ENCODE assay signal across 2 cellular contexts in the genomic region with DNA sequence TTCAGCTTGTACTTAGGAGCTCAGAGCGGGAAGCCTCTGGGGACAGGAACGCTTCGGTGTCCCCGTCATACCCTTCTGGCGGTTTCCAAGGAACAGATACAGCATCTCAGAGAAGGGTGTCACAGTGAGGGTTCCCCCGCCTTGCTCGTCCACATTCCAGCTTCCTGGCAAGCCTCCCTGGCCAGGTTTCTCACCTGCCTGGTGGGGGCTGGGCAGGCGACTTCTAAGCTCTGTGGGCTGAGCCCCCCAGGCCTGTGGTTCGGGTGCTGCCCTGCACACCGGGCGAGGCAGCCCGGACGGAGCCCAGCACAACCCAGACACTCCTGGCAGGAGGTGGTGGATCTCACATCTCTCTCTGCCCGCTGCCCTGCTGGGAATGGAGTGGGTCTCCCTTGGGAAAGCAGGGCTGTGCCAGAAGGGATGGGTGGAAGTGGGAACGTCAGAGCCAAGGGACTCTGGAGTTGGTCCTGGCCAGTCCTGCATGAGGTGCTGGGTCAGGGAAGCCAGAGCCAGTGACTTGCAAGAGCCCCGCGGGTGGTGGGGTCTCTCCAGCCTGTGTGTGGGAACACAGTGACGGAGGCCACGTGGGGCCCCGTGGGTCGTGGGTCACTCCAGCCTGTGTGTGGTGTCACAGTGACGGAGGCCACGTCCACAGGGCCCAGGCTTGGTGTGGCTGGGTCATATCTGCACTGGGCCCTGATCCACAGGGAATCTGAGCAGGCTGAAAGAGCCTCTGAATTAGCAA.
A peak's percentile ranks its signal among the peaks of the same experiment; 100 is the strongest.
TF ChIP-seq lines count a peak whose summit lies in the region.

No MANE protein-coding gene starts in this region.

TF ChIP-seq in Ishikawa, 13 proteins besides CTCF, POLR2A, EP300 and RAD21:
- TF ChIP-seq TEAD4 (IDR thresholded peaks at IDR 0.05) (peak; percentile 23; the same call in 1 of the 2 replicates), TAF1 (IDR thresholded peaks at IDR 0.05; ENCODE audit: low read depth) (no peak)

TF ChIP-seq in H1, 55 proteins besides CTCF, POLR2A, EP300 and RAD21:
- no peak for TF ChIP-seq POLR2AphosphoS5 (IDR thresholded peaks at IDR 0.05; ENCODE audit: low read depth, low read length)
- no peak for TF ChIP-seq EGR1 (IDR thresholded peaks at IDR 0.05; ENCODE audit: borderline replicate concordance, low read depth, low read length)
- TF ChIP-seq JUND (IDR thresholded peaks at IDR 0.05; ENCODE audit: low read length) = no peak
- no peak for TF ChIP-seq CEBPB (IDR thresholded peaks at IDR 0.05; ENCODE audit: low read depth, low read length)
- no peak for TF ChIP-seq TEAD4 (IDR thresholded peaks at IDR 0.05; ENCODE audit: low read depth, low read length)
- no peak for TF ChIP-seq CHD7 (IDR thresholded peaks at IDR 0.05; ENCODE audit: insufficient replicate concordance, low read length)
- TF ChIP-seq SP2 (IDR thresholded peaks at IDR 0.05; ENCODE audit: low read length) = no peak
- TF ChIP-seq TCF12 (IDR thresholded peaks at IDR 0.05; ENCODE audit: low read depth, low read length) = no peak
- TF ChIP-seq BACH1 (IDR thresholded peaks at IDR 0.05; ENCODE audit: low read length) = no peak
- TF ChIP-seq, protein P1, sequence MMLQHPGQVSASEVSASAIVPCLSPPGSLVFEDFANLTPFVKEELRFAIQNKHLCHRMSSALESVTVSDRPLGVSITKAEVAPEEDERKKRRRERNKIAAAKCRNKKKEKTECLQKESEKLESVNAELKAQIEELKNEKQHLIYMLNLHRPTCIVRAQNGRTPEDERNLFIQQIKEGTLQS (IDR thresholded peaks at IDR 0.05; ENCODE audit: insufficient read depth, low read depth, low read length) = no peak
- TF ChIP-seq PHF8 (conservative IDR thresholded peaks at IDR 0.05; ENCODE audit: low read depth, low read length) = no peak
- TF ChIP-seq KDM1A (IDR thresholded peaks at IDR 0.05; ENCODE audit: borderline replicate concordance, low read length) = no peak
- no peak for TF ChIP-seq SP4 (IDR thresholded peaks at IDR 0.05; ENCODE audit: low read length)
- no peak for TF ChIP-seq HDAC2 (IDR thresholded peaks at IDR 0.05; ENCODE audit: borderline replicate concordance in 1 of 2, low read depth in 2 of 2, low read length in 2 of 2)
- no peak for TF ChIP-seq KDM4A (IDR thresholded peaks at IDR 0.05; ENCODE audit: low read depth, low read length, severe bottlenecking)
- TF ChIP-seq CHD1 (IDR thresholded peaks at IDR 0.05; ENCODE audit: low read depth, low read length) = no peak
